ENCODE assay signal across 16 cellular contexts in the genomic region with DNA sequence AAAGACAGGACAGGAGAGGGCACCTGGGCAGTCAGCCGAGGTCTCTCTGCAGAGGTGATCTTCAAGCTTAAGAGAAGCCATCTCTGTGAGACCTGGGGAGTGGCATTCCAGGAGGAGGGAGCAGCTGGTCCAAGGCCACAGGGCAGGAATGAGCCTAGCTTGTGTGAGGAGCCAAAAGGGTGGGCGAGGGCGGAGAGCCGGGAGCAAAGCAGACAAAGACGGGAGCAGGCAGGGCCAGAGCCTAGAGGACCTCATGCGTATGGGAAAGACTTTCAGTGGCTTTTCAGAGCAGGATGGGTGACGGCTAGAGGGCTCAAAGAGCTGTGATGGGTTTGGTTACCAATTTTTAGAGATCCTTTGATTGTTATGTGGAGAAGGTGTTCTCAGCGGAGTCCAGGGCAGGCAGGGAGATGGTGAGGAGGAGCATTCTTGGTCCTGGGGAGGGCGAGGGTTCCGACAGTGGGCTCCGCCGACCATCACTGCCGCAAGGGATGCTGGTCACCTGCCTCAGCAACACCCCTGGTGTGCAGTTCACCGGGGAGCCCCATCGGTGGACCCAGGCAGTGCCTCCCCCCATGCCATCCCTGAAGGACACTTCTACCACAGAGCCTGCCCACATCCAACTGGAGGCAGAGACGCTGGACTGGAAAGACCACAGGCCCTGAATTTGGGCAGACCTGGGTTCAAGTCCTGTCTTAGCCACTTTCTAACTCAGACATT.
DNase-seq lines count a peak whose midpoint lies in the region; ATAC-seq and TF ChIP-seq lines count a peak whose summit lies in the region.
"Had no signal": no experiment of that assay in that cellular context is flagged by ENCODE, and none has a peak within 500 bp of the region (broad histone marks: within the 10 kb centered on the region; RNA-seq: fewer than 3 reads in every experiment).

No MANE protein-coding gene starts in this region.

- no peak overlapping the region for H3K4me3 Mint-ChIP-seq in CD4-positive, CD25-positive, alpha-beta regulatory T cell
- H3K4me3 Mint-ChIP-seq in activated CD8-positive, alpha-beta T cell treated with anti-CD3 and anti-CD28 coated beads, Interleukin-2, amount 10 ng/mL, durations not matched to agents 7 days and 5 days: no peak overlapping the region
- no peak overlapping the region for H3K4me3 Mint-ChIP-seq in neural progenitor cell
- H3K4me3 Mint-ChIP-seq: mesothelial cell of epicardium had no signal

- H3K9me3 Mint-ChIP-seq in CD4-positive, CD25-positive, alpha-beta regulatory T cell: no peaks in the 10 kb centered on the region
- H3K9me3 Mint-ChIP-seq in activated CD8-positive, alpha-beta T cell treated with anti-CD3 and anti-CD28 coated beads, Interleukin-2, amount 10 ng/mL, durations not matched to agents 7 days and 5 days (ENCODE audit: insufficient read depth): no peaks in the 10 kb centered on the region
- H3K9me3 Mint-ChIP-seq in neural progenitor cell: no peaks in the 10 kb centered on the region
- H3K9me3 Mint-ChIP-seq: central memory CD8-positive, alpha-beta T cell; mesothelial cell of epicardium had no signal

- no peaks in the 10 kb centered on the region for H3K27me3 Mint-ChIP-seq in CD4-positive, CD25-positive, alpha-beta regulatory T cell
- no peaks in the 10 kb centered on the region for H3K27me3 Mint-ChIP-seq in activated CD8-positive, alpha-beta T cell treated with anti-CD3 and anti-CD28 coated beads, Interleukin-2, amount 10 ng/mL, durations not matched to agents 7 days and 5 days (ENCODE audit: low read depth)
- peaks cover 19% of the 10 kb centered on the region for H3K27me3 Mint-ChIP-seq in neural progenitor cell (ENCODE audit: insufficient read depth, low read depth)
- H3K27me3 Mint-ChIP-seq: central memory CD8-positive, alpha-beta T cell had no signal

- H3K36me3 Mint-ChIP-seq in CD4-positive, CD25-positive, alpha-beta regulatory T cell: no peaks in the 10 kb centered on the region
- H3K36me3 Mint-ChIP-seq in activated CD8-positive, alpha-beta T cell treated with anti-CD3 and anti-CD28 coated beads, Interleukin-2, amount 10 ng/mL, durations not matched to agents 7 days and 5 days (ENCODE audit: low read depth): peaks cover 3% of the 10 kb centered on the region
- no peaks in the 10 kb centered on the region for H3K36me3 Mint-ChIP-seq in neural progenitor cell
- H3K36me3 Mint-ChIP-seq: mesothelial cell of epicardium had no signal

- intact Hi-C loops in mucosa of descending colon (cut with DNase I, micrococcal nuclease): no loop called here

- H3K4me3 ChIP-seq in BLaER1 (no peak overlapping the region), neural progenitor cell (no peak overlapping the region), mucosa of descending colon (no peak overlapping the region)
- no peak overlapping the region for H3K4me3 ChIP-seq in CD4-positive, CD25-positive, alpha-beta regulatory T cell (ENCODE audit: low read depth, low read length)

- H3K27me3 ChIP-seq in BLaER1 (no peaks in the 10 kb centered on the region), neural progenitor cell (no peaks in the 10 kb centered on the region)
- no peaks in the 10 kb centered on the region for H3K27me3 ChIP-seq in CD4-positive, CD25-positive, alpha-beta regulatory T cell (ENCODE audit: control insufficient read depth, insufficient read depth, low read length)

- no peak for ATAC-seq in CD4-positive, CD25-positive, alpha-beta regulatory T cell (ENCODE audit: low read depth in 2 of 2)
- ATAC-seq in activated CD8-positive, alpha-beta T cell treated with anti-CD3 and anti-CD28 coated beads, Interleukin-2, amount 10 ng/mL, durations not matched to agents 7 days and 5 days: no peak
- ATAC-seq in mucosa of descending colon: no peak
- ATAC-seq in GM19035 (IDR thresholded peaks at IDR 0.05; ENCODE audit: unreplicated experiment): no peak
- ATAC-seq in HG03159 (IDR thresholded peaks at IDR 0.05; ENCODE audit: unreplicated experiment): no peak

- POLR2A ChIA-PET in activated CD8-positive, alpha-beta T cell treated with anti-CD3 and anti-CD28 coated beads, Interleukin-2, amount 10 ng/mL, durations not matched to agents 7 days and 5 days (lab: Charles Lee): interaction anchor here (2.5 kb wide), 1 partner anchor 120 kb away, joined by 19 read pairs; no protein-coding TSS in a partner anchor

- no peaks in the 10 kb centered on the region for H3K36me3 ChIP-seq in BLaER1
- H3K36me3 ChIP-seq in CD4-positive, CD25-positive, alpha-beta regulatory T cell (ENCODE audit: control insufficient read depth, insufficient read depth, low read length): no peaks in the 10 kb centered on the region
- no peaks in the 10 kb centered on the region for H3K36me3 ChIP-seq in neural progenitor cell
- H3K36me3 ChIP-seq in mucosa of descending colon (ENCODE audit: low read depth): no peaks in the 10 kb centered on the region

- H2AFZ ChIP-seq in neural progenitor cell (replicated peaks): no peak overlapping the region

- peak overlapping the region in 2 of 3 donors; percentile 33 to 79 for H3K27ac Mint-ChIP-seq in CD4-positive, CD25-positive, alpha-beta regulatory T cell
- H3K27ac Mint-ChIP-seq in activated CD8-positive, alpha-beta T cell treated with anti-CD3 and anti-CD28 coated beads, Interleukin-2, amount 10 ng/mL, durations not matched to agents 7 days and 5 days: peak overlapping the region; percentile 87
- H3K27ac Mint-ChIP-seq in neural progenitor cell: peak overlapping the region; percentile 97
- H3K27ac Mint-ChIP-seq: mesothelial cell of epicardium had no signal

- peaks cover 11 to 37% (median 26%) of the 10 kb centered on the region in 4 donors for H3K4me1 Mint-ChIP-seq in CD4-positive, CD25-positive, alpha-beta regulatory T cell
- peaks cover 61% of the 10 kb centered on the region for H3K4me1 Mint-ChIP-seq in activated CD8-positive, alpha-beta T cell treated with anti-CD3 and anti-CD28 coated beads, Interleukin-2, amount 10 ng/mL, durations not matched to agents 7 days and 5 days (ENCODE audit: low read depth)
- H3K4me1 Mint-ChIP-seq in neural progenitor cell: peaks cover 82% of the 10 kb centered on the region

- CTCF ChIA-PET in activated CD8-positive, alpha-beta T cell treated with anti-CD3 and anti-CD28 coated beads, Interleukin-2, amount 10 ng/mL, durations not matched to agents 7 days and 5 days (lab: Charles Lee): interaction anchor here (0.9 to 3.2 kb wide), 4 partner anchors 120 to 279 kb away, joined by 3 to 17 read pairs (median 4); no protein-coding TSS in a partner anchor

- H3K4me1 ChIP-seq in BLaER1: peaks cover 64% of the 10 kb centered on the region
- H3K4me1 ChIP-seq in CD4-positive, CD25-positive, alpha-beta regulatory T cell (ENCODE audit: control insufficient read depth, insufficient read depth, low read length, poor library complexity, severe bottlenecking): peaks cover 19% of the 10 kb centered on the region
- H3K4me1 ChIP-seq in neural progenitor cell: peaks cover 21% of the 10 kb centered on the region
- H3K4me1 ChIP-seq in mucosa of descending colon (ENCODE audit: low read depth): no peaks in the 10 kb centered on the region

- H3K79me2 ChIP-seq in neural progenitor cell (ENCODE audit: low read depth): no peaks in the 10 kb centered on the region

- TF ChIP-seq CTCF in neural progenitor cell (IDR thresholded peaks at IDR 0.05) (no peak), mucosa of descending colon (IDR thresholded peaks at IDR 0.05) (no peak)

- no peaks in the 10 kb centered on the region for H3K9me3 ChIP-seq in BLaER1
- no peaks in the 10 kb centered on the region for H3K9me3 ChIP-seq in CD4-positive, CD25-positive, alpha-beta regulatory T cell (ENCODE audit: control insufficient read depth in 2 of 2, low read length in 2 of 2)
- H3K9me3 ChIP-seq in neural progenitor cell (ENCODE audit: low read depth): no peaks in the 10 kb centered on the region
- no peaks in the 10 kb centered on the region for H3K9me3 ChIP-seq in mucosa of descending colon

- H4K20me1 ChIP-seq in BLaER1 (no peaks in the 10 kb centered on the region), neural progenitor cell (ENCODE audit: low read depth) (no peaks in the 10 kb centered on the region)

- peak overlapping the region; percentile 74 for H3K4me2 ChIP-seq in BLaER1
- H3K4me2 ChIP-seq in neural progenitor cell: no peak overlapping the region

- H3F3A ChIP-seq in neural progenitor cell (ENCODE audit: low read depth): no peaks in the 10 kb centered on the region

- DNase-seq in CD4-positive, CD25-positive, alpha-beta regulatory T cell: no peak
- no peak for DNase-seq in activated CD8-positive, alpha-beta T cell treated with anti-CD3 and anti-CD28 coated beads, Interleukin-2, amount 10 ng/mL, durations not matched to agents 7 days and 5 days
- DNase-seq in neural progenitor cell (ENCODE audit: low spot score) (no peak), mucosa of descending colon (no peak)
- DNase-seq: H7, NCI-H1417, NCI-H526 treated with DMSO at 0.1 percent for 48 hours, nucleus accumbens, retina, Right ventricle myocardium superior had no signal

- H3K27ac ChIP-seq in BLaER1 (peak overlapping the region; percentile 78), neural progenitor cell (no peak overlapping the region)
- no peak overlapping the region for H3K27ac ChIP-seq in CD4-positive, CD25-positive, alpha-beta regulatory T cell (ENCODE audit: insufficient read depth, low read length, poor library complexity, severe bottlenecking)
- H3K27ac ChIP-seq: VCaP had no signal

- no peak overlapping the region for H3K9ac ChIP-seq in BLaER1
- no peak overlapping the region for H3K9ac ChIP-seq in neural progenitor cell
